1 cellular context compared by ENCODE assay signal in the genomic region with DNA sequence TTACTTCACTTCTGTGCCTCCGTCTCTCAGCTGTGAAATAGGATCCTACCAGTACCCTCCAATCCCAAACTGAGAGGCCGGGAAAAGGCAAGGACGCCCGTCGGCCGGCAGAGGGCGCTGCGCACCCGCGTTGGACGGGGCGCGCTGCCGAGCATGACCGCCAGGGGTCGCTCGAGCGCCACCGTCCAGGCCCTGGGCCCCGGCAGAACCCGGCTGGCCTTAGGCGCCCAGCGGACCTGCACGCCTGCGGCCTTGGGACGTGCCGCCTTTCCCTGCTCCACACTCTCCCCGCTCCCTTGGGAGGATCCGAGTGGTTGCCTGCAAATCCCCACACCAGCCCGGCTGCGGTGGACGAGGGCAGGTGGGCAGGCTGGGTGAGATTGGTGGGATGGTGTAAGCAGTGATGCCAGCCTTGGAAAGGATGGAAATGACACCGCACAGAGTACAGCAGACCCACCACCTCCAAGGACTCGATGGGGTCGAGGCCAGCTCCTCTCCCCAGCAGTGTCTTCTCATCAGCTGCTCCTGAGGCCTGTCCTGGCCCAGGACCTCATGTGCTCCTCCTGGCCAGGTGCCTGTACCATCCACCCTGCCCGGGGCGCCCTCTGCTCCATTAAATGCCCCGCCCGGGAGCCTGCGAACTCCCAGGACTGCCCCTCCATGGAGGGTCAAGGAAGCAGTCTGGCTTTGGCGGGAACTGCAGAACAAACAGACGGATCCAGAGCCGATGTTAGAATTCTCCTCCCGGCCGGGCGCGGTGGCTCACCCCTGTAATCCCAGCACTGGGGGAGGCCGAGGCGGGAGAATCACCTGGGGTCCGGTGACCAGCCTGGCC.
TF ChIP-seq lines count a peak whose summit lies in the region.

No MANE protein-coding gene starts in this region.

TF ChIP-seq in HepG2, 621 proteins besides CTCF, POLR2A, EP300 and RAD21 (continued from another document and continues in another):
- TF ChIP-seq, protein P1, sequence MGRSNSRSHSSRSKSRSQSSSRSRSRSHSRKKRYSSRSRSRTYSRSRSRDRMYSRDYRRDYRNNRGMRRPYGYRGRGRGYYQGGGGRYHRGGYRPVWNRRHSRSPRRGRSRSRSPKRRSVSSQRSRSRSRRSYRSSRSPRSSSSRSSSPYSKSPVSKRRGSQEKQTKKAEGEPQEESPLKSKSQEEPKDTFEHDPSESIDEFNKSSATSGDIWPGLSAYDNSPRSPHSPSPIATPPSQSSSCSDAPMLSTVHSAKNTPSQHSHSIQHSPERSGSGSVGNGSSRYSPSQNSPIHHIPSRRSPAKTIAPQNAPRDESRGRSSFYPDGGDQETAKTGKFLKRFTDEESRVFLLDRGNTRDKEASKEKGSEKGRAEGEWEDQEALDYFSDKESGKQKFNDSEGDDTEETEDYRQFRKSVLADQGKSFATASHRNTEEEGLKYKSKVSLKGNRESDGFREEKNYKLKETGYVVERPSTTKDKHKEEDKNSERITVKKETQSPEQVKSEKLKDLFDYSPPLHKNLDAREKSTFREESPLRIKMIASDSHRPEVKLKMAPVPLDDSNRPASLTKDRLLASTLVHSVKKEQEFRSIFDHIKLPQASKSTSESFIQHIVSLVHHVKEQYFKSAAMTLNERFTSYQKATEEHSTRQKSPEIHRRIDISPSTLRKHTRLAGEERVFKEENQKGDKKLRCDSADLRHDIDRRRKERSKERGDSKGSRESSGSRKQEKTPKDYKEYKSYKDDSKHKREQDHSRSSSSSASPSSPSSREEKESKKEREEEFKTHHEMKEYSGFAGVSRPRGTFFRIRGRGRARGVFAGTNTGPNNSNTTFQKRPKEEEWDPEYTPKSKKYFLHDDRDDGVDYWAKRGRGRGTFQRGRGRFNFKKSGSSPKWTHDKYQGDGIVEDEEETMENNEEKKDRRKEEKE (IDR thresholded peaks at IDR 0.05): no peak
- TF ChIP-seq, protein P2, sequence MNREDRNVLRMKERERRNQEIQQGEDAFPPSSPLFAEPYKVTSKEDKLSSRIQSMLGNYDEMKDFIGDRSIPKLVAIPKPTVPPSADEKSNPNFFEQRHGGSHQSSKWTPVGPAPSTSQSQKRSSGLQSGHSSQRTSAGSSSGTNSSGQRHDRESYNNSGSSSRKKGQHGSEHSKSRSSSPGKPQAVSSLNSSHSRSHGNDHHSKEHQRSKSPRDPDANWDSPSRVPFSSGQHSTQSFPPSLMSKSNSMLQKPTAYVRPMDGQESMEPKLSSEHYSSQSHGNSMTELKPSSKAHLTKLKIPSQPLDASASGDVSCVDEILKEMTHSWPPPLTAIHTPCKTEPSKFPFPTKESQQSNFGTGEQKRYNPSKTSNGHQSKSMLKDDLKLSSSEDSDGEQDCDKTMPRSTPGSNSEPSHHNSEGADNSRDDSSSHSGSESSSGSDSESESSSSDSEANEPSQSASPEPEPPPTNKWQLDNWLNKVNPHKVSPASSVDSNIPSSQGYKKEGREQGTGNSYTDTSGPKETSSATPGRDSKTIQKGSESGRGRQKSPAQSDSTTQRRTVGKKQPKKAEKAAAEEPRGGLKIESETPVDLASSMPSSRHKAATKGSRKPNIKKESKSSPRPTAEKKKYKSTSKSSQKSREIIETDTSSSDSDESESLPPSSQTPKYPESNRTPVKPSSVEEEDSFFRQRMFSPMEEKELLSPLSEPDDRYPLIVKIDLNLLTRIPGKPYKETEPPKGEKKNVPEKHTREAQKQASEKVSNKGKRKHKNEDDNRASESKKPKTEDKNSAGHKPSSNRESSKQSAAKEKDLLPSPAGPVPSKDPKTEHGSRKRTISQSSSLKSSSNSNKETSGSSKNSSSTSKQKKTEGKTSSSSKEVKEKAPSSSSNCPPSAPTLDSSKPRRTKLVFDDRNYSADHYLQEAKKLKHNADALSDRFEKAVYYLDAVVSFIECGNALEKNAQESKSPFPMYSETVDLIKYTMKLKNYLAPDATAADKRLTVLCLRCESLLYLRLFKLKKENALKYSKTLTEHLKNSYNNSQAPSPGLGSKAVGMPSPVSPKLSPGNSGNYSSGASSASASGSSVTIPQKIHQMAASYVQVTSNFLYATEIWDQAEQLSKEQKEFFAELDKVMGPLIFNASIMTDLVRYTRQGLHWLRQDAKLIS (CRISPR knock-in tag; IDR thresholded peaks at IDR 0.05): no peak
- TF ChIP-seq ZNF501 (CRISPR knock-in tag; IDR thresholded peaks at IDR 0.05) (peak; percentile 93), TCF7 (IDR thresholded peaks at IDR 0.05; ENCODE audit: low read depth) (no peak), AGO2 (optimal IDR thresholded peaks at IDR 0.05; ENCODE audit: low read depth, low read length) (no peak), REL (CRISPR knock-in tag; conservative IDR thresholded peaks at IDR 0.05) (peak; percentile 41; the same call in 1 of the 2 replicates), HMG20A (CRISPR knock-in tag; IDR thresholded peaks at IDR 0.05; ENCODE audit: borderline replicate concordance) (no peak), XRCC5 (optimal IDR thresholded peaks at IDR 0.05; ENCODE audit: low read length) (peak; percentile 91), CBX2 (IDR thresholded peaks at IDR 0.05; ENCODE audit: low read depth, low read length) (no peak), CBX2 (CRISPR knock-in tag; IDR thresholded peaks at IDR 0.05; ENCODE audit: low read depth) (no peak), TBX2 (CRISPR knock-in tag; IDR thresholded peaks at IDR 0.05; ENCODE audit: borderline replicate concordance) (peak; percentile 32; the same call in 1 of the 2 replicates), ZNF33B (CRISPR knock-in tag; IDR thresholded peaks at IDR 0.05) (0 out of 2 replicates have a peak, but pooled peaks have one; percentile 47), MZF1 (CRISPR knock-in tag; IDR thresholded peaks at IDR 0.05; ENCODE audit: borderline replicate concordance) (no peak), ATF1 (CRISPR knock-in tag; IDR thresholded peaks at IDR 0.05) (no peak), RELA (CRISPR knock-in tag; IDR thresholded peaks at IDR 0.05) (no peak), ZNF383 (CRISPR knock-in tag; IDR thresholded peaks at IDR 0.05; ENCODE audit: borderline replicate concordance) (peak; percentile 93; the same call in 1 of the 2 replicates), TEAD3 (CRISPR knock-in tag; optimal IDR thresholded peaks at IDR 0.05; ENCODE audit: borderline replicate concordance) (no peak), YEATS2 (CRISPR knock-in tag; IDR thresholded peaks at IDR 0.05; ENCODE audit: borderline replicate concordance) (0 out of 2 replicates have a peak, but pooled peaks have one; percentile 28), DNMT1 (CRISPR knock-in tag; IDR thresholded peaks at IDR 0.05) (peak; percentile 80; the same call in 1 of the 2 replicates), SMAD3 (CRISPR knock-in tag; IDR thresholded peaks at IDR 0.05) (peak; percentile 32; the same call in 1 of the 2 replicates), ZNF879 (CRISPR knock-in tag; IDR thresholded peaks at IDR 0.05) (no peak), TRIM24 (CRISPR knock-in tag; IDR thresholded peaks at IDR 0.05) (no peak), MAF1 (CRISPR knock-in tag; IDR thresholded peaks at IDR 0.05; ENCODE audit: borderline replicate concordance) (no peak), KDM6A (CRISPR knock-in tag; IDR thresholded peaks at IDR 0.05; ENCODE audit: low read depth) (no peak), ZFP1 (CRISPR knock-in tag; IDR thresholded peaks at IDR 0.05) (no peak)
- TF ChIP-seq, protein P3, sequence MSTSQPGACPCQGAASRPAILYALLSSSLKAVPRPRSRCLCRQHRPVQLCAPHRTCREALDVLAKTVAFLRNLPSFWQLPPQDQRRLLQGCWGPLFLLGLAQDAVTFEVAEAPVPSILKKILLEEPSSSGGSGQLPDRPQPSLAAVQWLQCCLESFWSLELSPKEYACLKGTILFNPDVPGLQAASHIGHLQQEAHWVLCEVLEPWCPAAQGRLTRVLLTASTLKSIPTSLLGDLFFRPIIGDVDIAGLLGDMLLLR (CRISPR knock-in tag; IDR thresholded peaks at IDR 0.05): 0 out of 2 replicates have a peak, but pooled peaks have one; percentile 45
- TF ChIP-seq, protein P4, sequence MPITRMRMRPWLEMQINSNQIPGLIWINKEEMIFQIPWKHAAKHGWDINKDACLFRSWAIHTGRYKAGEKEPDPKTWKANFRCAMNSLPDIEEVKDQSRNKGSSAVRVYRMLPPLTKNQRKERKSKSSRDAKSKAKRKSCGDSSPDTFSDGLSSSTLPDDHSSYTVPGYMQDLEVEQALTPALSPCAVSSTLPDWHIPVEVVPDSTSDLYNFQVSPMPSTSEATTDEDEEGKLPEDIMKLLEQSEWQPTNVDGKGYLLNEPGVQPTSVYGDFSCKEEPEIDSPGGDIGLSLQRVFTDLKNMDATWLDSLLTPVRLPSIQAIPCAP (CRISPR knock-in tag; IDR thresholded peaks at IDR 0.05; ENCODE audit: low read depth): no peak
- TF ChIP-seq, protein P5, sequence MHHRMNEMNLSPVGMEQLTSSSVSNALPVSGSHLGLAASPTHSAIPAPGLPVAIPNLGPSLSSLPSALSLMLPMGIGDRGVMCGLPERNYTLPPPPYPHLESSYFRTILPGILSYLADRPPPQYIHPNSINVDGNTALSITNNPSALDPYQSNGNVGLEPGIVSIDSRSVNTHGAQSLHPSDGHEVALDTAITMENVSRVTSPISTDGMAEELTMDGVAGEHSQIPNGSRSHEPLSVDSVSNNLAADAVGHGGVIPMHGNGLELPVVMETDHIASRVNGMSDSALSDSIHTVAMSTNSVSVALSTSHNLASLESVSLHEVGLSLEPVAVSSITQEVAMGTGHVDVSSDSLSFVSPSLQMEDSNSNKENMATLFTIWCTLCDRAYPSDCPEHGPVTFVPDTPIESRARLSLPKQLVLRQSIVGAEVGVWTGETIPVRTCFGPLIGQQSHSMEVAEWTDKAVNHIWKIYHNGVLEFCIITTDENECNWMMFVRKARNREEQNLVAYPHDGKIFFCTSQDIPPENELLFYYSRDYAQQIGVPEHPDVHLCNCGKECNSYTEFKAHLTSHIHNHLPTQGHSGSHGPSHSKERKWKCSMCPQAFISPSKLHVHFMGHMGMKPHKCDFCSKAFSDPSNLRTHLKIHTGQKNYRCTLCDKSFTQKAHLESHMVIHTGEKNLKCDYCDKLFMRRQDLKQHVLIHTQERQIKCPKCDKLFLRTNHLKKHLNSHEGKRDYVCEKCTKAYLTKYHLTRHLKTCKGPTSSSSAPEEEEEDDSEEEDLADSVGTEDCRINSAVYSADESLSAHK (CRISPR knock-in tag; IDR thresholded peaks at IDR 0.05; ENCODE audit: borderline replicate concordance): no peak
- TF ChIP-seq, protein P6, sequence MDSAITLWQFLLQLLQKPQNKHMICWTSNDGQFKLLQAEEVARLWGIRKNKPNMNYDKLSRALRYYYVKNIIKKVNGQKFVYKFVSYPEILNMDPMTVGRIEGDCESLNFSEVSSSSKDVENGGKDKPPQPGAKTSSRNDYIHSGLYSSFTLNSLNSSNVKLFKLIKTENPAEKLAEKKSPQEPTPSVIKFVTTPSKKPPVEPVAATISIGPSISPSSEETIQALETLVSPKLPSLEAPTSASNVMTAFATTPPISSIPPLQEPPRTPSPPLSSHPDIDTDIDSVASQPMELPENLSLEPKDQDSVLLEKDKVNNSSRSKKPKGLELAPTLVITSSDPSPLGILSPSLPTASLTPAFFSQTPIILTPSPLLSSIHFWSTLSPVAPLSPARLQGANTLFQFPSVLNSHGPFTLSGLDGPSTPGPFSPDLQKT (CRISPR knock-in tag; IDR thresholded peaks at IDR 0.05; ENCODE audit: borderline replicate concordance): no peak
- TF ChIP-seq, protein P7, sequence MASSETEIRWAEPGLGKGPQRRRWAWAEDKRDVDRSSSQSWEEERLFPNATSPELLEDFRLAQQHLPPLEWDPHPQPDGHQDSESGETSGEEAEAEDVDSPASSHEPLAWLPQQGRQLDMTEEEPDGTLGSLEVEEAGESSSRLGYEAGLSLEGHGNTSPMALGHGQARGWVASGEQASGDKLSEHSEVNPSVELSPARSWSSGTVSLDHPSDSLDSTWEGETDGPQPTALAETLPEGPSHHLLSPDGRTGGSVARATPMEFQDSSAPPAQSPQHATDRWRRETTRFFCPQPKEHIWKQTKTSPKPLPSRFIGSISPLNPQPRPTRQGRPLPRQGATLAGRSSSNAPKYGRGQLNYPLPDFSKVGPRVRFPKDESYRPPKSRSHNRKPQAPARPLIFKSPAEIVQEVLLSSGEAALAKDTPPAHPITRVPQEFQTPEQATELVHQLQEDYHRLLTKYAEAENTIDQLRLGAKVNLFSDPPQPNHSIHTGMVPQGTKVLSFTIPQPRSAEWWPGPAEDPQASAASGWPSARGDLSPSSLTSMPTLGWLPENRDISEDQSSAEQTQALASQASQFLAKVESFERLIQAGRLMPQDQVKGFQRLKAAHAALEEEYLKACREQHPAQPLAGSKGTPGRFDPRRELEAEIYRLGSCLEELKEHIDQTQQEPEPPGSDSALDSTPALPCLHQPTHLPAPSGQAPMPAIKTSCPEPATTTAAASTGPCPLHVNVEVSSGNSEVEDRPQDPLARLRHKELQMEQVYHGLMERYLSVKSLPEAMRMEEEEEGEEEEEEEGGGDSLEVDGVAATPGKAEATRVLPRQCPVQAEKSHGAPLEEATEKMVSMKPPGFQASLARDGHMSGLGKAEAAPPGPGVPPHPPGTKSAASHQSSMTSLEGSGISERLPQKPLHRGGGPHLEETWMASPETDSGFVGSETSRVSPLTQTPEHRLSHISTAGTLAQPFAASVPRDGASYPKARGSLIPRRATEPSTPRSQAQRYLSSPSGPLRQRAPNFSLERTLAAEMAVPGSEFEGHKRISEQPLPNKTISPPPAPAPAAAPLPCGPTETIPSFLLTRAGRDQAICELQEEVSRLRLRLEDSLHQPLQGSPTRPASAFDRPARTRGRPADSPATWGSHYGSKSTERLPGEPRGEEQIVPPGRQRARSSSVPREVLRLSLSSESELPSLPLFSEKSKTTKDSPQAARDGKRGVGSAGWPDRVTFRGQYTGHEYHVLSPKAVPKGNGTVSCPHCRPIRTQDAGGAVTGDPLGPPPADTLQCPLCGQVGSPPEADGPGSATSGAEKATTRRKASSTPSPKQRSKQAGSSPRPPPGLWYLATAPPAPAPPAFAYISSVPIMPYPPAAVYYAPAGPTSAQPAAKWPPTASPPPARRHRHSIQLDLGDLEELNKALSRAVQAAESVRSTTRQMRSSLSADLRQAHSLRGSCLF (CRISPR knock-in tag; IDR thresholded peaks at IDR 0.05; ENCODE audit: borderline replicate concordance): no peak
- TF ChIP-seq, protein P8, sequence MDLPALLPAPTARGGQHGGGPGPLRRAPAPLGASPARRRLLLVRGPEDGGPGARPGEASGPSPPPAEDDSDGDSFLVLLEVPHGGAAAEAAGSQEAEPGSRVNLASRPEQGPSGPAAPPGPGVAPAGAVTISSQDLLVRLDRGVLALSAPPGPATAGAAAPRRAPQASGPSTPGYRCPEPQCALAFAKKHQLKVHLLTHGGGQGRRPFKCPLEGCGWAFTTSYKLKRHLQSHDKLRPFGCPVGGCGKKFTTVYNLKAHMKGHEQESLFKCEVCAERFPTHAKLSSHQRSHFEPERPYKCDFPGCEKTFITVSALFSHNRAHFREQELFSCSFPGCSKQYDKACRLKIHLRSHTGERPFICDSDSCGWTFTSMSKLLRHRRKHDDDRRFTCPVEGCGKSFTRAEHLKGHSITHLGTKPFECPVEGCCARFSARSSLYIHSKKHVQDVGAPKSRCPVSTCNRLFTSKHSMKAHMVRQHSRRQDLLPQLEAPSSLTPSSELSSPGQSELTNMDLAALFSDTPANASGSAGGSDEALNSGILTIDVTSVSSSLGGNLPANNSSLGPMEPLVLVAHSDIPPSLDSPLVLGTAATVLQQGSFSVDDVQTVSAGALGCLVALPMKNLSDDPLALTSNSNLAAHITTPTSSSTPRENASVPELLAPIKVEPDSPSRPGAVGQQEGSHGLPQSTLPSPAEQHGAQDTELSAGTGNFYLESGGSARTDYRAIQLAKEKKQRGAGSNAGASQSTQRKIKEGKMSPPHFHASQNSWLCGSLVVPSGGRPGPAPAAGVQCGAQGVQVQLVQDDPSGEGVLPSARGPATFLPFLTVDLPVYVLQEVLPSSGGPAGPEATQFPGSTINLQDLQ (CRISPR knock-in tag; IDR thresholded peaks at IDR 0.05): 0 out of 2 replicates have a peak, but pooled peaks have one; percentile 75
- TF ChIP-seq, protein P9, sequence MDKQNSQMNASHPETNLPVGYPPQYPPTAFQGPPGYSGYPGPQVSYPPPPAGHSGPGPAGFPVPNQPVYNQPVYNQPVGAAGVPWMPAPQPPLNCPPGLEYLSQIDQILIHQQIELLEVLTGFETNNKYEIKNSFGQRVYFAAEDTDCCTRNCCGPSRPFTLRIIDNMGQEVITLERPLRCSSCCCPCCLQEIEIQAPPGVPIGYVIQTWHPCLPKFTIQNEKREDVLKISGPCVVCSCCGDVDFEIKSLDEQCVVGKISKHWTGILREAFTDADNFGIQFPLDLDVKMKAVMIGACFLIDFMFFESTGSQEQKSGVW (CRISPR knock-in tag; IDR thresholded peaks at IDR 0.05; ENCODE audit: borderline replicate concordance): no peak
